In genomic region chr1:209456878-209457277, GRCh38 we compare ENCODE assay signal across 14 cellular contexts.
A peak's percentile ranks its signal among the peaks of the same experiment; 100 is the strongest.
DNase-seq lines count a peak whose midpoint lies in the region; ATAC-seq, FAIRE-seq and TF ChIP-seq lines count a peak whose summit lies in the region.
"Had no signal": no experiment of that assay in that cellular context is flagged by ENCODE, and none has a peak within 500 bp of the region (broad histone marks: within the 10 kb centered on the region; RNA-seq: fewer than 3 reads in every experiment).

No MANE protein-coding gene starts in this region.

- no peak for TF ChIP-seq POLR2A in suprapubic skin (IDR thresholded peaks at IDR 0.05)

- H3K9me3 ChIP-seq in BE2C (no peaks in the 10 kb centered on the region), HEK293 (ENCODE audit: control insufficient read depth, insufficient read depth, low read depth, low read length) (no peaks in the 10 kb centered on the region), left lung (peaks cover 0 to 11% of the 10 kb centered on the region in 2 donors), suprapubic skin (no peaks in the 10 kb centered on the region), aorta (ENCODE audit: control insufficient read depth, low read length) (no peaks in the 10 kb centered on the region)
- H3K9me3 ChIP-seq: mucosa of descending colon had no signal

- no peaks in the 10 kb centered on the region for H3K36me3 ChIP-seq in BE2C
- H3K36me3 ChIP-seq in HEK293 (ENCODE audit: control insufficient read depth in 2 of 2, insufficient read depth in 1 of 2, low read length in 2 of 2), result no peaks in the 10 kb centered on the region
- H3K36me3 ChIP-seq in left lung, result no peaks in the 10 kb centered on the region
- no peaks in the 10 kb centered on the region for H3K36me3 ChIP-seq in suprapubic skin
- no peaks in the 10 kb centered on the region for H3K36me3 ChIP-seq in aorta (ENCODE audit: control insufficient read depth in 1 of 2, insufficient read depth in 2 of 2, low read length in 1 of 2)
- H3K36me3 ChIP-seq: breast epithelium, transverse colon had no signal

- H3K27me3 ChIP-seq in BE2C, result no peaks in the 10 kb centered on the region
- H3K27me3 ChIP-seq in left lung, result no peaks in the 10 kb centered on the region
- H3K27me3 ChIP-seq in suprapubic skin, result peaks cover 2% of the 10 kb centered on the region
- H3K27me3 ChIP-seq in aorta (ENCODE audit: control insufficient read depth in 1 of 2, insufficient read depth in 2 of 2, low read length in 1 of 2), result no peaks in the 10 kb centered on the region
- H3K27me3 ChIP-seq: breast epithelium, transverse colon had no signal

- TF ChIP-seq EP300 in suprapubic skin (IDR thresholded peaks at IDR 0.05), result no peak

- H3K27ac ChIP-seq in HEK293 (ENCODE audit: extremely low read depth, low read depth, low read length) (no peak overlapping the region), left lung (no peak overlapping the region), suprapubic skin (no peak overlapping the region), aorta (ENCODE audit: low read depth in 1 of 2, low read length in 2 of 2) (no peak overlapping the region)
- H3K27ac ChIP-seq: breast epithelium, transverse colon had no signal

- CTCF ChIA-PET in HEK293 (lab: Yijun Ruan, JAX), result no interaction called here

- H3K4me1 ChIP-seq in BE2C, result peaks cover 31% of the 10 kb centered on the region
- H3K4me1 ChIP-seq in HEK293 (ENCODE audit: control insufficient read depth, insufficient read depth, low read length), result peaks cover 7% of the 10 kb centered on the region; the same call in 1 of the 2 replicates
- no peaks in the 10 kb centered on the region for H3K4me1 ChIP-seq in left lung
- H3K4me1 ChIP-seq in suprapubic skin, result no peaks in the 10 kb centered on the region
- no peaks in the 10 kb centered on the region for H3K4me1 ChIP-seq in aorta (ENCODE audit: control insufficient read depth in 1 of 2, insufficient read depth in 2 of 2, low read length in 2 of 2)
- H3K4me1 ChIP-seq: breast epithelium, transverse colon had no signal

- H3K4me3 ChIP-seq in BE2C (ENCODE audit: low read depth, low read length), result no peak overlapping the region
- H3K4me3 ChIP-seq in HEK293 (ENCODE audit: low read depth, low read length), result no peak overlapping the region
- no peak overlapping the region for H3K4me3 ChIP-seq in left lung
- no peak overlapping the region for H3K4me3 ChIP-seq in suprapubic skin
- no peak overlapping the region for H3K4me3 ChIP-seq in aorta (ENCODE audit: low read length in 2 of 2)
- H3K4me3 ChIP-seq: breast epithelium, mucosa of descending colon, transverse colon had no signal

- TF ChIP-seq CTCF in BE2C (IDR thresholded peaks at IDR 0.05; ENCODE audit: low read depth, low read length) (no peak), HEK293 (tag by site-specific recombination; IDR thresholded peaks at IDR 0.05) (no peak), left lung (IDR thresholded peaks at IDR 0.05) (no peak), suprapubic skin (IDR thresholded peaks at IDR 0.05) (no peak)

- 60% methylated on average over 1 of the region's 1 CpG for WGBS in suprapubic skin
- WGBS in aorta, 2 donors, result 16 to 20% methylated on average over 1 of the region's 1 CpG

- peak; percentile 94 for ATAC-seq in left lung
- no peak for ATAC-seq in aorta (ENCODE audit: low FRiP score)
- ATAC-seq: mucosa of descending colon had no signal

- intact Hi-C loops in left lung (cut with DNase I) (no loop called here), aorta (cut with DNase I) (no loop called here)

- DNase-seq in BE2C, result peak; percentile 61
- no peak for DNase-seq in RCC 7860 (ENCODE audit: low spot score)
- peak in 1 of 2 donors; percentile 44 for DNase-seq in left lung
- no peak for DNase-seq in OCI-M1 (lab: John Stamatoyannopoulos, UW)
- no peak for DNase-seq in SHP77 treated with DMSO at 0.1 percent for 48 hours (lab: John Stamatoyannopoulos, UW)
- DNase-seq in suprapubic skin (ENCODE audit: low spot score in 2 of 2), result no peak
- no peak for DNase-seq in aorta
- DNase-seq: activated naive CD4-positive, alpha-beta T cell; mucosa of descending colon; transverse colon had no signal

- POLR2A ChIA-PET in HEK293 (lab: Yijun Ruan, JAX), result no interaction called here

- peak; percentile 56 for FAIRE-seq in RCC 7860 (lab: Jason Lieb, UNC)
- FAIRE-seq: frontal cortex, GM19239 had no signal

TF ChIP-seq in HEK293, 187 proteins besides CTCF, POLR2A, EP300 and RAD21 (continues in another document):
- TF ChIP-seq ZNF19 (tag by site-specific recombination; IDR thresholded peaks at IDR 0.05; ENCODE audit: low read depth) (no peak), ZNF404 (tag by site-specific recombination; IDR thresholded peaks at IDR 0.05) (no peak), ZIC2 (tag by site-specific recombination; IDR thresholded peaks at IDR 0.05) (no peak), ZNF157 (tag by site-specific recombination; IDR thresholded peaks at IDR 0.05) (no peak), PRDM1 (tag by site-specific recombination; IDR thresholded peaks at IDR 0.05) (peak; percentile 62), ZBTB26 (tag by site-specific recombination; optimal IDR thresholded peaks at IDR 0.05) (no peak), ZNF202 (tag by site-specific recombination; IDR thresholded peaks at IDR 0.05; ENCODE audit: borderline replicate concordance) (no peak), ZNF510 (tag by site-specific recombination; IDR thresholded peaks at IDR 0.05; ENCODE audit: insufficient replicate concordance) (no peak), PRDM6 (tag by site-specific recombination; IDR thresholded peaks at IDR 0.05) (no peak), ZBTB10 (tag by site-specific recombination; IDR thresholded peaks at IDR 0.05) (no peak), ZNF24 (tag by site-specific recombination; IDR thresholded peaks at IDR 0.05) (peak; percentile 85), ZNF776 (tag by site-specific recombination; IDR thresholded peaks at IDR 0.05; ENCODE audit: borderline replicate concordance) (no peak), ZNF76 (tag by site-specific recombination; IDR thresholded peaks at IDR 0.05; ENCODE audit: borderline replicate concordance, low read depth) (no peak), ZNF140 (tag by site-specific recombination; IDR thresholded peaks at IDR 0.05) (no peak), OSR2 (tag by site-specific recombination; IDR thresholded peaks at IDR 0.05) (peak; percentile 75), ZNF701 (tag by site-specific recombination; IDR thresholded peaks at IDR 0.05) (no peak), ZFP41 (tag by site-specific recombination; IDR thresholded peaks at IDR 0.05; ENCODE audit: borderline replicate concordance) (no peak), TRIM28 (IDR thresholded peaks at IDR 0.05; ENCODE audit: borderline replicate concordance, low read length) (no peak; the same call in 1 of the 2 replicates)
